In genomic region chr13:78586706-78587105, GRCh38 we compare ENCODE assay signal across 15 cellular contexts. TPM values are rescaled to one million over a fixed set of nuclear protein-coding genes. Genes with fewer than 3 reads are reported as not detected.
DNase-seq lines count a peak whose midpoint lies in the region; ATAC-seq, FAIRE-seq and TF ChIP-seq lines count a peak whose summit lies in the region.
"Had no signal": no experiment of that assay in that cellular context is flagged by ENCODE, and none has a peak within 500 bp of the region (broad histone marks: within the 10 kb centered on the region; RNA-seq: fewer than 3 reads in every experiment).

No MANE protein-coding gene starts in this region.

- H2AFZ ChIP-seq in HepG2 (ENCODE audit: low read length) (no peak overlapping the region), mesenchymal stem cell (ENCODE audit: low read depth, low read length) (no peak overlapping the region)

- DNase-seq in HepG2 (ENCODE audit: low spot score) (no peak), right lobe of liver (no peak), OCI-M1 (lab: John Stamatoyannopoulos, UW) (peak; percentile 19), fibroblast of pulmonary artery (ENCODE audit: low read depth) (no peak), type B pancreatic cell (ENCODE audit: extremely low spot score, unreplicated experiment) (no peak), mesenchymal stem cell (no peak)
- DNase-seq in activated naive CD4-positive, alpha-beta T cell treated with anti-CD3 and anti-CD28 coated beads for 36 hours = no peak
- DNase-seq: activated CD4-positive, alpha-beta memory T cell treated with anti-CD3 and anti-CD28 coated beads for 36 hours; NCI-H1930; SJCRH30; stimulated activated CD4-positive, alpha-beta T cell treated with anti-CD3 and anti-CD28 coated beads, Interleukin-12 subunit alpha, Interleukin-12 subunit beta, amount 100 ng/mL, for 4 hours had no signal

- no peaks in the 10 kb centered on the region for H3K36me3 Mint-ChIP-seq in type B pancreatic cell
- peaks cover 2% of the 10 kb centered on the region for H3K36me3 Mint-ChIP-seq in activated naive CD4-positive, alpha-beta T cell treated with anti-CD3 and anti-CD28 coated beads for 36 hours (ENCODE audit: low read depth)
- H3K36me3 Mint-ChIP-seq: mesothelial cell of epicardium had no signal

- H2AK5ac ChIP-seq in mesenchymal stem cell (ENCODE audit: low read length, severe bottlenecking) = no peak overlapping the region

- CTCF ChIA-PET in HepG2 (lab: Yijun Ruan, JAX; ENCODE audit: low intra/inter-chr PET ratio, low total read pairs) = no interaction called here
- CTCF ChIA-PET in activated naive CD4-positive, alpha-beta T cell treated with anti-CD3 and anti-CD28 coated beads for 36 hours (lab: Charles Lee) = no interaction called here

- H3K4me2 ChIP-seq in HepG2 (ENCODE audit: low read depth, low read length) = no peak overlapping the region
- no peak overlapping the region for H3K4me2 ChIP-seq in mesenchymal stem cell (ENCODE audit: low read length, poor library complexity, severe bottlenecking)
- H3K4me2 ChIP-seq: BLaER1 had no signal

- H2BK12ac ChIP-seq in mesenchymal stem cell (ENCODE audit: low read length in 2 of 2) = no peak overlapping the region

- no peak overlapping the region for H3K14ac ChIP-seq in mesenchymal stem cell (ENCODE audit: low read length in 2 of 2)

- H2BK5ac ChIP-seq in mesenchymal stem cell (ENCODE audit: low read depth, low read length, poor library complexity, severe bottlenecking) = no peak overlapping the region

- no peak overlapping the region for H3K27ac ChIP-seq in HepG2 (ENCODE audit: extremely low read length, insufficient read depth, low read length)
- H3K27ac ChIP-seq in right lobe of liver = no peak overlapping the region
- H3K27ac ChIP-seq in mesenchymal stem cell (ENCODE audit: low read length, poor library complexity, severe bottlenecking) = no peak overlapping the region
- H3K27ac ChIP-seq: BLaER1, SJCRH30 had no signal

- H3K4me3 Mint-ChIP-seq in type B pancreatic cell = no peak overlapping the region
- H3K4me3 Mint-ChIP-seq in activated naive CD4-positive, alpha-beta T cell treated with anti-CD3 and anti-CD28 coated beads for 36 hours = no peak overlapping the region
- H3K4me3 Mint-ChIP-seq: activated CD4-positive, alpha-beta memory T cell treated with anti-CD3 and anti-CD28 coated beads for 36 hours; mesothelial cell of epicardium had no signal

- H3K27ac Mint-ChIP-seq in type B pancreatic cell = no peak overlapping the region
- H3K27ac Mint-ChIP-seq in activated naive CD4-positive, alpha-beta T cell treated with anti-CD3 and anti-CD28 coated beads for 36 hours = no peak overlapping the region
- H3K27ac Mint-ChIP-seq: activated CD4-positive, alpha-beta memory T cell treated with anti-CD3 and anti-CD28 coated beads for 36 hours; mesothelial cell of epicardium had no signal

- POLR2A ChIA-PET in HepG2 (lab: Yijun Ruan, JAX) = no interaction called here

- WGBS in HepG2 (ENCODE audit: low lambda C conversion rate) = 28% methylated on average over 17 of the region's 21 CpGs
- 14% methylated on average over 16 of the region's 21 CpGs for WGBS in right lobe of liver (ENCODE audit: insufficient coverage, low coverage, low lambda C conversion rate, missing lambda C conversion rate)
- 5% methylated on average over 19 of the region's 21 CpGs for WGBS in mesenchymal stem cell

- no peak overlapping the region for H3K4ac ChIP-seq in mesenchymal stem cell (ENCODE audit: low read depth in 1 of 2, low read length in 2 of 2)

- H3K4me3 ChIP-seq in HepG2 (replicated peaks in 1 of 3; ENCODE audit: insufficient read depth in 1 of 3, low read depth in 2 of 3, low read length in 3 of 3) = no peak overlapping the region
- H3K4me3 ChIP-seq in right lobe of liver = no peak overlapping the region
- H3K4me3 ChIP-seq in fibroblast of pulmonary artery (replicated peaks; ENCODE audit: low read depth, low read length) = no peak overlapping the region
- no peak overlapping the region for H3K4me3 ChIP-seq in mesenchymal stem cell (ENCODE audit: insufficient read depth in 1 of 2, low read depth in 1 of 2, low read length in 2 of 2)
- H3K4me3 ChIP-seq: BLaER1, SJCRH30 had no signal

- H3K79me2 ChIP-seq in HepG2 (ENCODE audit: insufficient read depth, low read length) = no peaks in the 10 kb centered on the region

- no peaks in the 10 kb centered on the region for H4K20me1 ChIP-seq in HepG2 (ENCODE audit: insufficient read depth, low read length)
- H4K20me1 ChIP-seq: BLaER1 had no signal

- in situ Hi-C loops in HepG2 (cut with HindIII; ENCODE audit: extremely low pct_ligation_motif_present, low pct_unique_long_range_greater_than_20kb) = no loop called here

- H4K8ac ChIP-seq in mesenchymal stem cell (ENCODE audit: low read length) = no peak overlapping the region

- no peak overlapping the region for H3K23ac ChIP-seq in mesenchymal stem cell (ENCODE audit: low read length in 2 of 2)

- TF ChIP-seq RAD21 in HepG2 (CRISPR knock-in tag; IDR thresholded peaks at IDR 0.05) = no peak

- no peaks in the 10 kb centered on the region for H3K9me3 ChIP-seq in HepG2 (ENCODE audit: low read length)
- no peaks in the 10 kb centered on the region for H3K9me3 ChIP-seq in right lobe of liver
- H3K9me3 ChIP-seq in mesenchymal stem cell (ENCODE audit: control insufficient read depth, low read length) = no peaks in the 10 kb centered on the region
- H3K9me3 ChIP-seq: BLaER1, SJCRH30 had no signal

- no peak for TF ChIP-seq EP300 in HepG2 (IDR thresholded peaks at IDR 0.05; ENCODE audit: low read depth in 2 of 2, low read length in 2 of 2)
- no peak for TF ChIP-seq EP300 in HepG2 (CRISPR knock-in tag; IDR thresholded peaks at IDR 0.05; ENCODE audit: borderline replicate concordance)

- intact Hi-C loops in HepG2 (cut with micrococcal nuclease; ENCODE audit: unreplicated experiment) (no loop called here), right lobe of liver (cut with DNase I) (no loop called here)
- intact Hi-C loops in activated naive CD4-positive, alpha-beta T cell treated with anti-CD3 and anti-CD28 coated beads for 36 hours (cut with micrococcal nuclease) = no loop called here

- H2BK120ac ChIP-seq in mesenchymal stem cell (ENCODE audit: low read depth, low read length) = no peak overlapping the region

- peak; percentile 65 for ATAC-seq in HepG2
- no peak for ATAC-seq in right lobe of liver
- no peak for ATAC-seq in GM18520 (IDR thresholded peaks at IDR 0.05; ENCODE audit: unreplicated experiment)

- H3K4me1 Mint-ChIP-seq in type B pancreatic cell (ENCODE audit: unreplicated experiment) = no peaks in the 10 kb centered on the region
- peaks cover 8% of the 10 kb centered on the region for H3K4me1 Mint-ChIP-seq in activated naive CD4-positive, alpha-beta T cell treated with anti-CD3 and anti-CD28 coated beads for 36 hours (ENCODE audit: low read depth)
- H3K4me1 Mint-ChIP-seq: mesothelial cell of epicardium had no signal

- H3K27me3 ChIP-seq in HepG2 (ENCODE audit: control insufficient read depth in 1 of 2, insufficient read depth in 2 of 2, low read length in 2 of 2) (0 out of 5 replicates have a peak, but pooled peaks cover 0 to 2% of the 10 kb centered on the region in 2 experiments), right lobe of liver (peaks cover 6 to 18% of the 10 kb centered on the region in 2 donors), mesenchymal stem cell (ENCODE audit: control insufficient read depth in 1 of 2, insufficient read depth in 1 of 2, low read length in 2 of 2) (peaks cover 35 to 60% of the 10 kb centered on the region in 2 experiments)
- H3K27me3 ChIP-seq: SJCRH30 had no signal

- H3K79me1 ChIP-seq in mesenchymal stem cell (replicated peaks; ENCODE audit: low read length, poor library complexity, severe bottlenecking) = no peaks in the 10 kb centered on the region

- no peak overlapping the region for H3K18ac ChIP-seq in mesenchymal stem cell (ENCODE audit: low read depth in 1 of 2, low read length in 2 of 2)

- H4K91ac ChIP-seq in mesenchymal stem cell (ENCODE audit: low read length) = no peak overlapping the region

- peaks cover 88% of the 10 kb centered on the region for H3K27me3 Mint-ChIP-seq in type B pancreatic cell
- H3K27me3 Mint-ChIP-seq in activated naive CD4-positive, alpha-beta T cell treated with anti-CD3 and anti-CD28 coated beads for 36 hours (ENCODE audit: low read depth) = peaks cover 55% of the 10 kb centered on the region

- H2BK15ac ChIP-seq in mesenchymal stem cell (ENCODE audit: low read depth, poor library complexity, severe bottlenecking) = no peak overlapping the region

- no peak for TF ChIP-seq POLR2A in HepG2 (IDR thresholded peaks at IDR 0.05; ENCODE audit: insufficient read depth in 1 of 2, low read depth in 2 of 2, low read length in 2 of 2)
- TF ChIP-seq POLR2A in right lobe of liver (IDR thresholded peaks at IDR 0.05) = no peak

- no TSS peak for BruUV-seq in HepG2 (replicated peaks; lab: Mats Ljungman, UMichigan)

- H3K9ac ChIP-seq in HepG2 (ENCODE audit: insufficient read depth, low read depth, low read length) (no peak overlapping the region), mesenchymal stem cell (ENCODE audit: low read length) (no peak overlapping the region)
- H3K9ac ChIP-seq: BLaER1 had no signal

- no peaks in the 10 kb centered on the region for H3K36me3 ChIP-seq in HepG2 (replicated peaks in 1 of 2; ENCODE audit: control insufficient read depth in 1 of 2, insufficient read depth in 2 of 2, low read length in 2 of 2)
- no peaks in the 10 kb centered on the region for H3K36me3 ChIP-seq in right lobe of liver
- no peaks in the 10 kb centered on the region for H3K36me3 ChIP-seq in mesenchymal stem cell (ENCODE audit: control insufficient read depth in 1 of 2, insufficient read depth in 2 of 2, low read depth in 1 of 2, low read length in 2 of 2)
- H3K36me3 ChIP-seq: BLaER1, SJCRH30 had no signal

- H3K4me1 ChIP-seq in HepG2 (ENCODE audit: insufficient read depth, low read length) (no peaks in the 10 kb centered on the region), right lobe of liver (no peaks in the 10 kb centered on the region), mesenchymal stem cell (ENCODE audit: control insufficient read depth, insufficient read depth, low read depth, low read length) (peaks cover 1% of the 10 kb centered on the region)
- H3K4me1 ChIP-seq: BLaER1 had no signal

- no peak for FAIRE-seq in HepG2 (lab: Jason Lieb, UNC)
- FAIRE-seq: GM18507 had no signal

- TF ChIP-seq CTCF in HepG2 (CRISPR knock-in tag; IDR thresholded peaks at IDR 0.05) (peak; percentile 27), right lobe of liver (IDR thresholded peaks at IDR 0.05) (no peak), fibroblast of pulmonary artery (IDR thresholded peaks at IDR 0.05; ENCODE audit: low read length, missing control alignments) (peak; percentile 23), type B pancreatic cell (conservative IDR thresholded peaks at IDR 0.05) (peak; percentile 57)

- peaks cover 5% of the 10 kb centered on the region for H3K9me3 Mint-ChIP-seq in type B pancreatic cell
- peaks cover 4% of the 10 kb centered on the region for H3K9me3 Mint-ChIP-seq in activated naive CD4-positive, alpha-beta T cell treated with anti-CD3 and anti-CD28 coated beads for 36 hours
- H3K9me3 Mint-ChIP-seq: activated CD4-positive, alpha-beta memory T cell treated with anti-CD3 and anti-CD28 coated beads for 36 hours; mesothelial cell of epicardium had no signal

RNA-seq across cellular contexts. Expression of gene POU4F1, which starts 16.6 kb away (rescaled TPM):
- total RNA-seq in HepG2 (2016; rRNA removed; fragmentation: Illumina TruSeq; extraction: Trizol) (0.74 and 1.1 TPM in 2 replicates), right lobe of liver (under 1 TPM in 3 of 6 experiments, not detected in 3; 0.07 to 0.25 (median 0.19) TPM), type B pancreatic cell (ENCODE audit: low replicate concordance) (0.93 and 5.4 TPM in 2 replicates)
- total RNA-seq in HepG2 (2016; cell fraction: cytosol; rRNA removed; fragmentation: Illumina TruSeq; extraction: Trizol; ENCODE audit: low read depth) = 0.10 TPM in 1 of 2 replicates, not detected in the other
- 0.54 and 0.87 TPM in 2 replicates for total RNA-seq in HepG2 (2016; cell fraction: insoluble cytoplasmic fraction; rRNA removed; fragmentation: Illumina TruSeq; extraction: Trizol)
- total RNA-seq in HepG2 (2016; cell fraction: membrane; rRNA removed; fragmentation: Illumina TruSeq; extraction: Trizol) = 0.34 and 0.41 TPM in 2 replicates
- total RNA-seq in HepG2 (2016; cell fraction: nucleus; rRNA removed; fragmentation: Illumina TruSeq; extraction: Trizol) = 1.5 and 1.6 TPM in 2 replicates
- 1.0 and 1.3 TPM in 2 replicates for polyA plus RNA-seq in HepG2 (2011; rRNA removed)
- 0.21 and 0.54 TPM in 2 replicates for polyA plus RNA-seq in HepG2 (2011; cell fraction: cytosol; rRNA removed)
- polyA plus RNA-seq in HepG2 (2011; cell fraction: nucleus; rRNA removed) = 4.2 and 5.2 TPM in 2 replicates
- polyA plus RNA-seq in HepG2 (2012) = 1.3 and 2.9 TPM in 2 replicates
- 0.05 and 0.07 TPM in 2 replicates for polyA plus RNA-seq in HepG2 (2016; cell fraction: cytosol; fragmentation: Illumina TruSeq; extraction: Trizol; ENCODE audit: low read depth)
- 0.76 and 0.91 TPM in 2 replicates for polyA plus RNA-seq in HepG2 (2016; cell fraction: insoluble cytoplasmic fraction; fragmentation: Illumina TruSeq; extraction: Trizol; ENCODE audit: low read depth)
- polyA plus RNA-seq in HepG2 (2016; cell fraction: membrane; fragmentation: Illumina TruSeq; extraction: Trizol; ENCODE audit: low read depth) = 0.16 and 0.19 TPM in 2 replicates
- polyA plus RNA-seq in HepG2 (2016; cell fraction: nucleus; fragmentation: Illumina TruSeq; extraction: Trizol; ENCODE audit: insufficient read depth, low read depth) = 3.4 TPM in 2 replicates
- 0.40 TPM in 1 of 2 replicates, not detected in the other for polyA minus RNA-seq in HepG2 (2011; rRNA and poly(A)+ RNA removed; ENCODE audit: low replicate concordance)
- 0.40 and 0.44 TPM in 2 replicates for polyA minus RNA-seq in HepG2 (2011; cell fraction: cytosol; rRNA and poly(A)+ RNA removed)
- polyA minus RNA-seq in HepG2 (2011; cell fraction: nucleus; rRNA and poly(A)+ RNA removed) = 1.4 and 1.9 TPM in 2 replicates
- under 1 TPM in 1 of 2 experiments, not detected in 1; 0.07 TPM for total RNA-seq in activated naive CD4-positive, alpha-beta T cell treated with anti-CD3 and anti-CD28 coated beads for 36 hours
- not detected for polyA plus RNA-seq in mesenchymal stem cell (2013, experiment 1 of 2)
- not detected for polyA plus RNA-seq in mesenchymal stem cell (2013, experiment 2 of 2)
- total RNA-seq: mesothelial cell of epicardium had no signal

Comparison
In these comparisons a context has a peak if more than half of its experiments do, and no peak if none do; other contexts are left out.
1. CTCF ChIP-seq: peak in HepG2 (single experiment), fibroblast of pulmonary artery (single experiment) and type B pancreatic cell (single experiment); none in right lobe of liver (0 of 4).